Comparison of ENCODE assay signal across 9 cellular contexts in genomic region chr10:100872034-100872791, GRCh38. TPM values are rescaled to one million over a fixed set of nuclear protein-coding genes. Genes with fewer than 3 reads are reported as not detected.
A peak's percentile ranks its signal among the peaks of the same experiment; 100 is the strongest.
DNase-seq lines count a peak whose midpoint lies in the region; TF ChIP-seq lines count a peak whose summit lies in the region.
"Had no signal": no experiment of that assay in that cellular context is flagged by ENCODE, and none has a peak within 500 bp of the region (broad histone marks: within the 10 kb centered on the region; RNA-seq: fewer than 3 reads in every experiment).

No MANE protein-coding gene starts in this region.

- H3K36me3 Mint-ChIP-seq in endodermal cell (ENCODE audit: low read depth), result no peaks in the 10 kb centered on the region
- H3K36me3 Mint-ChIP-seq in osteocyte (ENCODE audit: unreplicated experiment), result no peaks in the 10 kb centered on the region

- no peak overlapping the region for H3K4me3 ChIP-seq in endodermal cell (ENCODE audit: low read length)
- H3K4me3 ChIP-seq in coronary artery, result no peak overlapping the region
- no peak overlapping the region for H3K4me3 ChIP-seq in tibial nerve

- no peak for TF ChIP-seq POLR2A in tibial nerve (IDR thresholded peaks at IDR 0.05)

- H3K9me3 Mint-ChIP-seq in endodermal cell (no peaks in the 10 kb centered on the region), osteocyte (ENCODE audit: unreplicated experiment) (no peaks in the 10 kb centered on the region)

- no peaks in the 10 kb centered on the region for H3K36me3 ChIP-seq in endodermal cell (ENCODE audit: control insufficient read depth, insufficient read depth, low read length)
- H3K36me3 ChIP-seq in tibial nerve, result no peaks in the 10 kb centered on the region

- peak; percentile 89 for TF ChIP-seq CTCF in endodermal cell (conservative IDR thresholded peaks at IDR 0.05)
- peak; percentile 58 for TF ChIP-seq CTCF in osteocyte (IDR thresholded peaks at IDR 0.05)
- no peak for TF ChIP-seq CTCF in coronary artery (IDR thresholded peaks at IDR 0.05)
- no peak for TF ChIP-seq CTCF in tibial nerve (IDR thresholded peaks at IDR 0.05)

- H3K27ac Mint-ChIP-seq in endodermal cell, result no peak overlapping the region
- no peak overlapping the region for H3K27ac Mint-ChIP-seq in osteocyte (ENCODE audit: unreplicated experiment)

- peaks cover 36% of the 10 kb centered on the region for H3K4me1 Mint-ChIP-seq in endodermal cell
- peaks cover 5% of the 10 kb centered on the region for H3K4me1 Mint-ChIP-seq in osteocyte (ENCODE audit: unreplicated experiment)

- 60 to 82% methylated on average over 6 to 11 of the region's 11 CpGs for WGBS in endodermal cell (ENCODE audit: insufficient coverage in 1 of 2, insufficient read length in 1 of 2), 2 experiments
- 50 to 58% methylated on average over 11 of the region's 11 CpGs for WGBS in tibial nerve, 2 donors

- peaks cover 41% of the 10 kb centered on the region for H3K27me3 ChIP-seq in endodermal cell (ENCODE audit: control insufficient read depth, insufficient read depth, low read length, poor library complexity, severe bottlenecking)
- H3K27me3 ChIP-seq in tibial nerve, result peaks cover 0 to 44% of the 10 kb centered on the region in 2 donors

- DNase-seq in activated CD4-positive, alpha-beta T cell treated with anti-CD3 and anti-CD28 coated beads for 24 hours (ENCODE audit: low read depth in 2 of 2), result peak; percentile 43 to 67
- no peak for DNase-seq in activated CD4-positive, alpha-beta T cell treated with anti-CD3 and anti-CD28 coated beads for 1 hour
- peak; percentile 20 for DNase-seq in NCI-H146 treated with DMSO at 0.1 percent for 48 hours (lab: John Stamatoyannopoulos, UW; ENCODE audit: unreplicated experiment)
- DNase-seq in activated CD4-positive, alpha-beta T cell treated with anti-CD3 and anti-CD28 coated beads for 48 hours, result peak; percentile 83
- peak; percentile 92 for DNase-seq in endodermal cell
- DNase-seq in osteocyte (ENCODE audit: extremely low spot score, unreplicated experiment), result no peak
- no peak for DNase-seq in coronary artery (ENCODE audit: low spot score)
- no peak for DNase-seq in tibial nerve (ENCODE audit: low spot score in 2 of 2)

- H3K27ac ChIP-seq in endodermal cell (ENCODE audit: low read depth, low read length), result no peak overlapping the region
- no peak overlapping the region for H3K27ac ChIP-seq in coronary artery
- H3K27ac ChIP-seq in tibial nerve, result no peak overlapping the region
- H3K27ac ChIP-seq: epithelial cell of prostate had no signal

- no peak overlapping the region for H3K9ac ChIP-seq in endodermal cell (ENCODE audit: extremely low read depth, low read length, poor library complexity, severe bottlenecking)

- H3K9me3 ChIP-seq in endodermal cell (ENCODE audit: control insufficient read depth, low read length) (no peaks in the 10 kb centered on the region), tibial nerve (no peaks in the 10 kb centered on the region)

- H3K27me3 Mint-ChIP-seq in endodermal cell (ENCODE audit: insufficient read depth) (peaks cover 79% of the 10 kb centered on the region), osteocyte (ENCODE audit: unreplicated experiment) (peaks cover 25% of the 10 kb centered on the region)

- TF ChIP-seq EP300 in tibial nerve (IDR thresholded peaks at IDR 0.05), result no peak

- no peak overlapping the region for H3K4me3 Mint-ChIP-seq in endodermal cell
- no peak overlapping the region for H3K4me3 Mint-ChIP-seq in osteocyte (ENCODE audit: unreplicated experiment)

- H3K4me1 ChIP-seq in endodermal cell (ENCODE audit: control insufficient read depth, insufficient read depth, low read length) (no peaks in the 10 kb centered on the region), tibial nerve (no peaks in the 10 kb centered on the region)

RNA-seq across cellular contexts. Expression of gene SLF2, which starts 40.5 kb away (rescaled TPM):
- total RNA-seq in endodermal cell (10 to 100 TPM; 31.5 to 38.9 TPM), osteocyte (27.7 and 28.3 TPM in 2 replicates), tibial nerve (10 to 100 TPM; 25.7 to 37.7 (median 29.7) TPM)
- 16.6 TPM for polyA plus RNA-seq in endodermal cell (2013, experiment 1 of 2)
- 18.9 TPM for polyA plus RNA-seq in endodermal cell (2013, experiment 2 of 2)

Comparison
In these comparisons a context has a peak if more than half of its experiments do, and no peak if none do; other contexts are left out.
1. DNase-seq: peak in activated CD4-positive, alpha-beta T cell treated with anti-CD3 and anti-CD28 coated beads for 24 hours (2 of 2), NCI-H146 treated with DMSO at 0.1 percent for 48 hours (single experiment), activated CD4-positive, alpha-beta T cell treated with anti-CD3 and anti-CD28 coated beads for 48 hours (single experiment) and endodermal cell (single experiment); none in activated CD4-positive, alpha-beta T cell treated with anti-CD3 and anti-CD28 coated beads for 1 hour (single experiment), osteocyte (single experiment), coronary artery (single experiment) and tibial nerve (0 of 2).
2. CTCF ChIP-seq: peak in endodermal cell (single experiment) and osteocyte (single experiment); none in coronary artery (single experiment) and tibial nerve (0 of 5).